11 cellular contexts compared by ENCODE assay signal in genomic region chr11:59174664-59175033, GRCh38. TPM values are rescaled to one million over a fixed set of nuclear protein-coding genes. Genes with fewer than 3 reads are reported as not detected.
A peak's percentile ranks its signal among the peaks of the same experiment; 100 is the strongest.
DNase-seq lines count a peak whose midpoint lies in the region; ATAC-seq and TF ChIP-seq lines count a peak whose summit lies in the region.
"Had no signal": no experiment of that assay in that cellular context is flagged by ENCODE, and none has a peak within 500 bp of the region (broad histone marks: within the 10 kb centered on the region; RNA-seq: fewer than 3 reads in every experiment).

No MANE protein-coding gene starts in this region.

- peak overlapping the region; percentile 99; the same call in 1 of the 2 replicates for H3K4me2 ChIP-seq in BLaER1

- H3K27me3 ChIP-seq in BLaER1 (peaks cover 28% of the 10 kb centered on the region), ectodermal cell (ENCODE audit: control insufficient read depth, insufficient read depth, low read length, poor library complexity, severe bottlenecking) (no peaks in the 10 kb centered on the region), muscle layer of colon (ENCODE audit: control insufficient read depth in 1 of 2, insufficient read depth in 2 of 2, low read length in 2 of 2) (no peaks in the 10 kb centered on the region)

- H4K20me1 ChIP-seq in BLaER1, result peaks cover 15% of the 10 kb centered on the region; the same call in 1 of the 2 replicates

- no peak overlapping the region for H3K9ac ChIP-seq in BLaER1
- H3K9ac ChIP-seq in muscle layer of colon (ENCODE audit: low read length), result no peak overlapping the region

- H3K4me1 ChIP-seq in BLaER1, result peaks cover 32% of the 10 kb centered on the region
- H3K4me1 ChIP-seq in ectodermal cell (ENCODE audit: control insufficient read depth, insufficient read depth, low read length), result peaks cover 24% of the 10 kb centered on the region
- H3K4me1 ChIP-seq in muscle layer of colon (ENCODE audit: insufficient read depth, low read length), result peaks cover 8% of the 10 kb centered on the region

- DNase-seq in LoVo (ENCODE audit: low spot score), result peak; percentile 84
- DNase-seq in SIG-M5 (lab: John Stamatoyannopoulos, UW), result no peak
- no peak for DNase-seq in mesenteric fat pad (ENCODE audit: low spot score)
- DNase-seq: activated CD8-positive, alpha-beta memory T cell treated with anti-CD3 and anti-CD28 coated beads, Interleukin-2, amount 50 U/mL, for 48 hours; COR-L47 had no signal

- ATAC-seq in GM18519 (IDR thresholded peaks at IDR 0.05; ENCODE audit: low FRiP score, unreplicated experiment), result no peak
- no peak for ATAC-seq in SK-N-SH treated with all-trans-retinoic acid at 6 μM for 48 hours
- ATAC-seq: stimulated activated memory B cell treated with anti-CD40 and anti-IgM and Interleukin-4, amounts not matched to agents 10 μg/mL and 1 μg/mL and 100 μg/mL, for 72 hours had no signal

- H3K27ac ChIP-seq in BLaER1 (no peak overlapping the region), ectodermal cell (ENCODE audit: insufficient read depth, low read depth, low read length, poor library complexity, severe bottlenecking) (peak overlapping the region; percentile 86), muscle layer of colon (ENCODE audit: low read depth, low read length) (peak overlapping the region; percentile 13)

- H3K36me3 ChIP-seq in BLaER1 (no peaks in the 10 kb centered on the region; the same call in 1 of the 2 replicates), ectodermal cell (ENCODE audit: control insufficient read depth, insufficient read depth, low read length) (peaks cover 27% of the 10 kb centered on the region), muscle layer of colon (ENCODE audit: insufficient read depth, low read length) (no peaks in the 10 kb centered on the region)

- 68 to 69% methylated on average over 7 of the region's 7 CpGs for WGBS in ectodermal cell, 2 experiments

- H3K4me3 ChIP-seq in BLaER1, result no peak overlapping the region
- peak overlapping the region; percentile 69 for H3K4me3 ChIP-seq in ectodermal cell (ENCODE audit: insufficient read depth, low read depth, low read length)
- no peak overlapping the region for H3K4me3 ChIP-seq in muscle layer of colon (ENCODE audit: low read depth in 1 of 2, low read length in 2 of 2)

- H3K9me3 ChIP-seq in BLaER1, result peaks cover 12% of the 10 kb centered on the region
- no peaks in the 10 kb centered on the region for H3K9me3 ChIP-seq in ectodermal cell (ENCODE audit: control insufficient read depth, low read length)
- no peaks in the 10 kb centered on the region for H3K9me3 ChIP-seq in muscle layer of colon (ENCODE audit: low read length)

TF ChIP-seq in SK-N-SH treated with all-trans-retinoic acid at 6 μM for 48 hours, 23 proteins besides CTCF, POLR2A, EP300 and RAD21:
- TF ChIP-seq ZNF565 (CRISPR knock-in tag; conservative IDR thresholded peaks at IDR 0.05; ENCODE audit: low read depth) (no peak), CSDC2 (CRISPR knock-in tag; IDR thresholded peaks at IDR 0.05) (no peak), TOX (CRISPR knock-in tag; IDR thresholded peaks at IDR 0.05; ENCODE audit: borderline replicate concordance) (no peak), CREB5 (CRISPR knock-in tag; IDR thresholded peaks at IDR 0.05; ENCODE audit: low read depth) (no peak), BACH2 (CRISPR knock-in tag; IDR thresholded peaks at IDR 0.05; ENCODE audit: borderline replicate concordance) (no peak), ESRRG (CRISPR knock-in tag; IDR thresholded peaks at IDR 0.05) (no peak), GLIS3 (CRISPR knock-in tag; IDR thresholded peaks at IDR 0.05) (no peak), TSHZ2 (CRISPR knock-in tag; IDR thresholded peaks at IDR 0.05) (no peak), PATZ1 (CRISPR knock-in tag; IDR thresholded peaks at IDR 0.05; ENCODE audit: borderline replicate concordance) (no peak), RARB (CRISPR knock-in tag; IDR thresholded peaks at IDR 0.05) (no peak), PPARA (CRISPR knock-in tag; IDR thresholded peaks at IDR 0.05; ENCODE audit: borderline replicate concordance) (no peak), SNAI2 (CRISPR knock-in tag; IDR thresholded peaks at IDR 0.05) (no peak), ZNF70 (CRISPR knock-in tag; IDR thresholded peaks at IDR 0.05) (no peak), TCF4 (CRISPR knock-in tag; IDR thresholded peaks at IDR 0.05; ENCODE audit: borderline replicate concordance) (no peak)

RNA-seq across cellular contexts. Expression of gene DTX4, which starts 2.7 kb away (rescaled TPM):
- 59.8 TPM for polyA plus RNA-seq in ectodermal cell (2013, experiment 1 of 4)
- polyA plus RNA-seq in ectodermal cell (2013, experiment 2 of 4), result 51.8 TPM
- polyA plus RNA-seq in ectodermal cell (2013, experiment 3 of 4), result 45.1 TPM
- polyA plus RNA-seq in ectodermal cell (2013, experiment 4 of 4), result 56.2 TPM
- total RNA-seq in mesenteric fat pad, result 60.8 TPM

RNA-seq across cellular contexts. Expression of gene FAM111A, which starts 32.0 kb away (rescaled TPM):
- polyA plus RNA-seq in ectodermal cell (2013, experiment 1 of 4), result 21.3 TPM
- polyA plus RNA-seq in ectodermal cell (2013, experiment 2 of 4), result 19.5 TPM
- 15.6 TPM for polyA plus RNA-seq in ectodermal cell (2013, experiment 3 of 4)
- 16.6 TPM for polyA plus RNA-seq in ectodermal cell (2013, experiment 4 of 4)
- 18.6 TPM for total RNA-seq in mesenteric fat pad

RNA-seq across cellular contexts. Expression of gene MPEG1, which starts 38.1 kb away (rescaled TPM):
- not detected for polyA plus RNA-seq in ectodermal cell (2013, experiment 1 of 4)
- not detected for polyA plus RNA-seq in ectodermal cell (2013, experiment 2 of 4)
- not detected for polyA plus RNA-seq in ectodermal cell (2013, experiment 3 of 4)
- not detected for polyA plus RNA-seq in ectodermal cell (2013, experiment 4 of 4)
- 71.5 TPM for total RNA-seq in mesenteric fat pad
